ENCODE assay signal across 9 cellular contexts in genomic region chr6:125201961-125202729, GRCh38. TPM values are rescaled to one million over a fixed set of nuclear protein-coding genes. Genes with fewer than 3 reads are reported as not detected.
A peak's percentile ranks its signal among the peaks of the same experiment; 100 is the strongest.
DNase-seq lines count a peak whose midpoint lies in the region; ATAC-seq and TF ChIP-seq lines count a peak whose summit lies in the region.
"Had no signal": no experiment of that assay in that cellular context is flagged by ENCODE, and none has a peak within 500 bp of the region (broad histone marks: within the 10 kb centered on the region; RNA-seq: fewer than 3 reads in every experiment).

No MANE protein-coding gene starts in this region.

- no peaks in the 10 kb centered on the region for H3K36me3 ChIP-seq in gastrocnemius medialis

- ATAC-seq in gastrocnemius medialis: no peak
- ATAC-seq in HG02642 (IDR thresholded peaks at IDR 0.05; ENCODE audit: poor library complexity, unreplicated experiment): no peak

- intact Hi-C loops in gastrocnemius medialis (cut with DNase I; ENCODE audit: low total_unique reads): no loop called here

- H3K9me3 ChIP-seq in gastrocnemius medialis: no peaks in the 10 kb centered on the region

- H3K27me3 ChIP-seq in gastrocnemius medialis: no peaks in the 10 kb centered on the region

- in situ Hi-C loops in SK-MEL-5 (cut with HindIII; ENCODE audit: low pct_unique_long_range_greater_than_20kb, low sequenced_read_pairs): no loop called here
- in situ Hi-C loops in gastrocnemius medialis (cut with MboI; ENCODE audit: low sequenced_read_pairs in 4 of 4): no loop called here

- peak overlapping the region; percentile 53 to 94 (median 78) for H3K27ac ChIP-seq in gastrocnemius medialis

- H3K4me1 ChIP-seq in gastrocnemius medialis: peaks cover 88 to 89% of the 10 kb centered on the region in 2 donors

- TF ChIP-seq POLR2A in gastrocnemius medialis (IDR thresholded peaks at IDR 0.05): no peak

- no peak overlapping the region for H3K4me3 ChIP-seq in gastrocnemius medialis

- TF ChIP-seq CTCF in gastrocnemius medialis (IDR thresholded peaks at IDR 0.05 in 4 of 5, conservative IDR thresholded peaks at IDR 0.05 in 1 of 5): no peak

- DNase-seq in GM04504 (ENCODE audit: low read depth) (peak; percentile 47), SK-MEL-5 (ENCODE audit: low read depth, low spot score) (peak; percentile 54), foreskin melanocyte (peak; percentile 68), gastrocnemius medialis (peak in 1 of 2 donors; percentile 40), NCI-H128 (lab: John Stamatoyannopoulos, UW; ENCODE audit: unreplicated experiment) (no peak)
- no peak for DNase-seq in activated CD4-positive, alpha-beta T cell treated with anti-CD3 and anti-CD28 coated beads, Interleukin-2, amount 50 U/mL, for 48 hours
- no peak for DNase-seq in stimulated activated CD4-positive, alpha-beta T cell treated with anti-CD3 and anti-CD28 coated beads, Interleukin-15, amount 100 ng/mL, for 24 hours
- DNase-seq: MM.1S had no signal

RNA-seq across cellular contexts. Expression of gene TPD52L1, which starts 48.6 kb away (rescaled TPM):
- total RNA-seq in SK-MEL-5 (2014; rRNA removed; shearing (Covaris generic)): 53.6 and 54.5 TPM in 2 replicates
- 47.6 and 55.9 TPM in 2 replicates for polyA plus RNA-seq in SK-MEL-5 (2015; cell fraction: cytosol; rRNA removed)
- 56.5 and 81.2 TPM in 2 replicates for polyA plus RNA-seq in SK-MEL-5 (2015; cell fraction: nucleus; rRNA removed)
- total RNA-seq in gastrocnemius medialis: 100 to 1,000 TPM in 3 of 4 donors, 10 to 100 TPM in 1; 47.6 to 152 (median 123) TPM

Comparison
In these comparisons a context has a peak if more than half of its experiments do, and no peak if none do; other contexts are left out.
1. DNase-seq: peak in GM04504 (single experiment), SK-MEL-5 (single experiment) and foreskin melanocyte (single experiment); none in activated CD4-positive, alpha-beta T cell treated with anti-CD3 and anti-CD28 coated beads, Interleukin-2, amount 50 U/mL, for 48 hours (0 of 2), NCI-H128 (single experiment) and stimulated activated CD4-positive, alpha-beta T cell treated with anti-CD3 and anti-CD28 coated beads, Interleukin-15, amount 100 ng/mL, for 24 hours (single experiment).